In the genomic region with DNA sequence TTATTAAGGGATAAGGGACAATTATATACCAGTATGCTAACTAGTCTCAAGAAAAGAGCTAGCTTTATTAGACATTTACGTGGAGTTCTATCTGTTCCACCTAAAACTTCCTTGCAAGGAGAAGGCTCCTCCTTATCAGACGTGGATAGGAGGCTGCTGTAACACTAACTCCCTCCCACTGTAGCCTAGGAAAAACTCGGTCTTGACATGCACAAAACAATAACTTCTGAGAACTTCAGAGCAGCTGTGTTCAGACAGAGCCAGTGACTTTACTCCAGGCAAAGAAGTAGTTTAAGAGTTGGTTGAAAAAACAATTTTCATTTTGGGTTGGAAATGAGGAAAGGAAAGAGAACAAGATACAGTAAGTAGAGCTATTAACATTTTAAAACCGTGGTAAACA, we compare ENCODE assay signal across 1 cellular context.
TF ChIP-seq lines count a peak whose summit lies in the region.

No MANE protein-coding gene starts in this region.

TF ChIP-seq in endothelial cell of umbilical vein, 7 proteins besides CTCF, POLR2A, EP300 and RAD21 (continued from another document):
- TF ChIP-seq EZH2 (IDR thresholded peaks at IDR 0.05; ENCODE audit: borderline replicate concordance, low read depth, low read length, severe bottlenecking) (no peak), JUN (IDR thresholded peaks at IDR 0.05; ENCODE audit: borderline replicate concordance, insufficient read depth, insufficient read length, low read depth) (no peak)
